In the genomic region with DNA sequence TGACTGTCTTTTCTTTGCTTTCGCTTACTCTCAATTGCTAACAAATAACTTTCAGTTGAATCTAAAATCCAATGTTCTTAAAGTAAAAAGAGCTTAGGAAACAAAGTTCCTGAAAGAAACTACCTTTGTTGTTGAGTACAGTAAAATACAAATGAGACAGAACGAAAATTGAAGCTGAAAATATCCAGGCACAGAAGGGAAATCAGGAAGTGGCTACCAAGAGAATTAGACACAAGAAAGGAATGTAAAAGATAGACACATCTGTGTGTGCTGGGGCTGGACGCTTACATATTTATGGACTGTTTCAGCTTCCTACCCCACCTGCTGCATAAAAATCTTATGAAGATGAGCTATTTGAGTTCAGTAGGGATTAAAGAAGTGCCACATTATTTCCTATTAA, we compare ENCODE assay signal across 15 cellular contexts.
DNase-seq lines count a peak whose midpoint lies in the region; ATAC-seq, FAIRE-seq and TF ChIP-seq lines count a peak whose summit lies in the region.
"Had no signal": no experiment of that assay in that cellular context is flagged by ENCODE, and none has a peak within 500 bp of the region (broad histone marks: within the 10 kb centered on the region; RNA-seq: fewer than 3 reads in every experiment).

No MANE protein-coding gene starts in this region.

- in situ Hi-C loops in gastrocnemius medialis (cut with MboI; ENCODE audit: low sequenced_read_pairs in 4 of 4): no loop called here

- H3K4me1 ChIP-seq in astrocyte (ENCODE audit: insufficient read depth, low read length): peaks cover 42% of the 10 kb centered on the region
- no peaks in the 10 kb centered on the region for H3K4me1 ChIP-seq in gastrocnemius medialis

- H3K36me3 ChIP-seq in astrocyte (ENCODE audit: insufficient read depth, low read length) (no peaks in the 10 kb centered on the region), gastrocnemius medialis (no peaks in the 10 kb centered on the region)

- peaks cover 56% of the 10 kb centered on the region for H3K4me1 Mint-ChIP-seq in astrocyte (ENCODE audit: low read depth, unreplicated experiment)
- H3K4me1 Mint-ChIP-seq: naive thymus-derived CD8-positive, alpha-beta T cell had no signal

- H3K4me3 ChIP-seq in astrocyte (ENCODE audit: insufficient read depth, low read depth, low read length) (no peak overlapping the region), gastrocnemius medialis (no peak overlapping the region)
- H3K4me3 ChIP-seq: skin epidermis had no signal

- no peaks in the 10 kb centered on the region for H4K20me1 ChIP-seq in astrocyte (ENCODE audit: insufficient read depth, low read length)

- no peak for TF ChIP-seq CTCF in astrocyte (IDR thresholded peaks at IDR 0.05; ENCODE audit: insufficient read depth, low read depth, low read length)
- no peak for TF ChIP-seq CTCF in gastrocnemius medialis (IDR thresholded peaks at IDR 0.05 in 4 of 5, conservative IDR thresholded peaks at IDR 0.05 in 1 of 5)

- H3K4me2 ChIP-seq in astrocyte (ENCODE audit: low read length): peak overlapping the region; percentile 77

- no peak for TF ChIP-seq POLR2A in gastrocnemius medialis (IDR thresholded peaks at IDR 0.05)

- no peak overlapping the region for H2AFZ ChIP-seq in astrocyte (ENCODE audit: low read depth, low read length)

- H3K27me3 ChIP-seq in astrocyte (ENCODE audit: insufficient read depth, low read length) (no peaks in the 10 kb centered on the region), gastrocnemius medialis (no peaks in the 10 kb centered on the region)

- H3K27ac ChIP-seq in astrocyte (ENCODE audit: low read depth, low read length) (peak overlapping the region; percentile 80), gastrocnemius medialis (no peak overlapping the region)
- H3K27ac ChIP-seq: HL-60 had no signal

- ATAC-seq in gastrocnemius medialis (no peak), GM21515 (IDR thresholded peaks at IDR 0.05; ENCODE audit: unreplicated experiment) (no peak), HG02759 (IDR thresholded peaks at IDR 0.05; ENCODE audit: unreplicated experiment) (no peak)
- ATAC-seq: naive thymus-derived CD8-positive, alpha-beta T cell had no signal

- H3K4me3 Mint-ChIP-seq in astrocyte (ENCODE audit: unreplicated experiment): no peak overlapping the region
- H3K4me3 Mint-ChIP-seq: naive thymus-derived CD8-positive, alpha-beta T cell; T-helper 2 cell treated with Interferon-gamma antibody and Interleukin-4, amounts not matched to agents 5 μg/mL and 100 μg/mL, for 36 hours had no signal

- no peaks in the 10 kb centered on the region for H3K79me2 ChIP-seq in astrocyte (ENCODE audit: insufficient read depth, low read length)

- H3K9me3 ChIP-seq in astrocyte (ENCODE audit: insufficient read depth, low read depth, low read length): no peaks in the 10 kb centered on the region
- no peaks in the 10 kb centered on the region for H3K9me3 ChIP-seq in gastrocnemius medialis

- FAIRE-seq in astrocyte (lab: Jason Lieb, UNC): peak; percentile 79
- FAIRE-seq: D721Med had no signal

- no peaks in the 10 kb centered on the region for H3K27me3 Mint-ChIP-seq in astrocyte (ENCODE audit: low read depth, unreplicated experiment)
- H3K27me3 Mint-ChIP-seq: naive thymus-derived CD8-positive, alpha-beta T cell had no signal

- H3K9ac ChIP-seq in astrocyte (ENCODE audit: low read length): peak overlapping the region; percentile 66

- H3K36me3 Mint-ChIP-seq in astrocyte (ENCODE audit: low read depth, unreplicated experiment): no peaks in the 10 kb centered on the region
- H3K36me3 Mint-ChIP-seq: naive thymus-derived CD8-positive, alpha-beta T cell had no signal

- intact Hi-C loops in gastrocnemius medialis (cut with DNase I; ENCODE audit: low total_unique reads): no loop called here

- DNase-seq in HT1080 (ENCODE audit: low read depth) (peak; percentile 84), astrocyte (ENCODE audit: low read depth) (peak; percentile 81), hepatic stellate cell (ENCODE audit: low spot score) (peak; percentile 34), gastrocnemius medialis (no peak), UCSD-AML1 (lab: John Stamatoyannopoulos, UW; ENCODE audit: unreplicated experiment) (no peak)
- DNase-seq: islet precursor cell; naive thymus-derived CD8-positive, alpha-beta T cell; NCI-H446; OCI-M1 had no signal

- H3K9me3 Mint-ChIP-seq in astrocyte (ENCODE audit: unreplicated experiment): peaks cover 2% of the 10 kb centered on the region

- H3K27ac Mint-ChIP-seq in astrocyte (ENCODE audit: unreplicated experiment): peak overlapping the region; percentile 99
- H3K27ac Mint-ChIP-seq: naive thymus-derived CD8-positive, alpha-beta T cell; T-helper 2 cell treated with Interferon-gamma antibody and Interleukin-4, amounts not matched to agents 5 μg/mL and 100 μg/mL, for 36 hours had no signal

Comparison
In these comparisons a context has a peak if more than half of its experiments do, and no peak if none do; other contexts are left out.
1. DNase-seq: peak in HT1080 (single experiment), astrocyte (single experiment) and hepatic stellate cell (single experiment); none in gastrocnemius medialis (0 of 2) and UCSD-AML1 (single experiment).